Comparison of ENCODE assay signal across 7 cellular contexts in the genomic region with DNA sequence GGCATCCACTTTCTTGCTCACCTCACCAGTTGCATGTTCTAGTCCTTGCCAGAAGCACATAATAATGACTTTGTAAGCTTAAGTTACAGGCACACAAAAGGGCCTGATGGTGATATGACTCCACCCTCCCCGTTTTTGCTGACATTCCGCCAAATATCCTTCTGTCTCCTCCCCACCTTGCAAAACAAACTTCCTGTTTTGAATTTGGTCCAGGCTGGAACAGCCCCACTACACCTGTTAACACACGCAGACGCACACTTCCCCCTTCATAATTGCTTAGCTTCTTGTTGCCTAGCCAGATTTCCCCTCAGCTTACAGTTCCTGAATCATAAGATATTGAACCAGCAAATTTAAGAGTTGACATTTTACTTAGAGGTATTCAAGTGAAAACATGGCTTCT. TPM values are rescaled to one million over a fixed set of nuclear protein-coding genes. Genes with fewer than 3 reads are reported as not detected.
DNase-seq lines count a peak whose midpoint lies in the region; ATAC-seq and FAIRE-seq lines count a peak whose summit lies in the region.

A gene with protein sequence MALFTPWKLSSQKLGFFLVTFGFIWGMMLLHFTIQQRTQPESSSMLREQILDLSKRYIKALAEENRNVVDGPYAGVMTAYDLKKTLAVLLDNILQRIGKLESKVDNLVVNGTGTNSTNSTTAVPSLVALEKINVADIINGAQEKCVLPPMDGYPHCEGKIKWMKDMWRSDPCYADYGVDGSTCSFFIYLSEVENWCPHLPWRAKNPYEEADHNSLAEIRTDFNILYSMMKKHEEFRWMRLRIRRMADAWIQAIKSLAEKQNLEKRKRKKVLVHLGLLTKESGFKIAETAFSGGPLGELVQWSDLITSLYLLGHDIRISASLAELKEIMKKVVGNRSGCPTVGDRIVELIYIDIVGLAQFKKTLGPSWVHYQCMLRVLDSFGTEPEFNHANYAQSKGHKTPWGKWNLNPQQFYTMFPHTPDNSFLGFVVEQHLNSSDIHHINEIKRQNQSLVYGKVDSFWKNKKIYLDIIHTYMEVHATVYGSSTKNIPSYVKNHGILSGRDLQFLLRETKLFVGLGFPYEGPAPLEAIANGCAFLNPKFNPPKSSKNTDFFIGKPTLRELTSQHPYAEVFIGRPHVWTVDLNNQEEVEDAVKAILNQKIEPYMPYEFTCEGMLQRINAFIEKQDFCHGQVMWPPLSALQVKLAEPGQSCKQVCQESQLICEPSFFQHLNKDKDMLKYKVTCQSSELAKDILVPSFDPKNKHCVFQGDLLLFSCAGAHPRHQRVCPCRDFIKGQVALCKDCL (plus strand): TSS at position 269 of the 400 bp plus-strand sequence. CDS start 332 bp downstream, outside the sequence.

- peak within 1 kb of the TSS; percentile 33 for H3K4me3 Mint-ChIP-seq in stimulated activated effector memory CD8-positive, alpha-beta T cell treated with anti-CD3 and anti-CD28 coated beads, Interleukin-12 subunit alpha, Interleukin-12 subunit beta, amount 100 ng/mL, for 72 hours

- no peak within 1 kb of the TSS for H3K27ac Mint-ChIP-seq in stimulated activated effector memory CD8-positive, alpha-beta T cell treated with anti-CD3 and anti-CD28 coated beads, Interleukin-12 subunit alpha, Interleukin-12 subunit beta, amount 100 ng/mL, for 72 hours

- no peaks in the 10 kb centered on the region for H3K9me3 Mint-ChIP-seq in stimulated activated effector memory CD8-positive, alpha-beta T cell treated with anti-CD3 and anti-CD28 coated beads, Interleukin-12 subunit alpha, Interleukin-12 subunit beta, amount 100 ng/mL, for 72 hours

- ATAC-seq in GM18868 (IDR thresholded peaks at IDR 0.05; ENCODE audit: unreplicated experiment) (peak; percentile 20), HG02973 (IDR thresholded peaks at IDR 0.05; ENCODE audit: unreplicated experiment) (peak; percentile 18)
- ATAC-seq in stimulated activated effector memory CD8-positive, alpha-beta T cell treated with anti-CD3 and anti-CD28 coated beads, Interleukin-12 subunit alpha, Interleukin-12 subunit beta, amount 100 ng/mL, for 72 hours = no peak

- H3K36me3 Mint-ChIP-seq in stimulated activated effector memory CD8-positive, alpha-beta T cell treated with anti-CD3 and anti-CD28 coated beads, Interleukin-12 subunit alpha, Interleukin-12 subunit beta, amount 100 ng/mL, for 72 hours = peaks cover 14% of the 10 kb centered on the region

- FAIRE-seq in frontal cortex (lab: Jason Lieb, UNC) = no peak

- H3K4me1 Mint-ChIP-seq in stimulated activated effector memory CD8-positive, alpha-beta T cell treated with anti-CD3 and anti-CD28 coated beads, Interleukin-12 subunit alpha, Interleukin-12 subunit beta, amount 100 ng/mL, for 72 hours = peaks cover 74% of the 10 kb centered on the region

- DNase-seq in NOMO-1 (lab: John Stamatoyannopoulos, UW; ENCODE audit: unreplicated experiment in 2 of 2) (peak; percentile 23 to 25), frontal cortex (ENCODE audit: low spot score in 2 of 2) (no peak), HPDE6-E6E7 (ENCODE audit: extremely low spot score) (no peak)
- DNase-seq in stimulated activated effector memory CD8-positive, alpha-beta T cell treated with anti-CD3 and anti-CD28 coated beads, Interleukin-12 subunit alpha, Interleukin-12 subunit beta, amount 100 ng/mL, for 72 hours (ENCODE audit: low spot score in 2 of 2) = no peak
- DNase-seq in stimulated activated CD4-positive, alpha-beta T cell treated with anti-CD3 and anti-CD28 coated beads, Interleukin-2, amount 100 ng/mL, for 24 hours = no peak

RNA-seq across cellular contexts. Expression of the gene that starts here (rescaled TPM):
- total RNA-seq in frontal cortex = 60.3 TPM

Comparison
In these comparisons a context has a peak if more than half of its experiments do, and no peak if none do; other contexts are left out.
1. DNase-seq: peak in NOMO-1 (2 of 2); none in frontal cortex (0 of 2), stimulated activated effector memory CD8-positive, alpha-beta T cell treated with anti-CD3 and anti-CD28 coated beads, Interleukin-12 subunit alpha, Interleukin-12 subunit beta, amount 100 ng/mL, for 72 hours (0 of 2), HPDE6-E6E7 (single experiment) and stimulated activated CD4-positive, alpha-beta T cell treated with anti-CD3 and anti-CD28 coated beads, Interleukin-2, amount 100 ng/mL, for 24 hours (0 of 2).